Comparison of ENCODE assay signal across 11 cellular contexts in genomic region chr5:23012842-23013241, GRCh38.
A peak's percentile ranks its signal among the peaks of the same experiment; 100 is the strongest.
DNase-seq lines count a peak whose midpoint lies in the region; ATAC-seq and TF ChIP-seq lines count a peak whose summit lies in the region.
"Had no signal": no experiment of that assay in that cellular context is flagged by ENCODE, and none has a peak within 500 bp of the region (broad histone marks: within the 10 kb centered on the region; RNA-seq: fewer than 3 reads in every experiment).

No MANE protein-coding gene starts in this region.

- no peaks in the 10 kb centered on the region for H4K20me1 ChIP-seq in OCI-LY7 (ENCODE audit: insufficient read depth, low read length)
- H4K20me1 ChIP-seq in fibroblast of lung (ENCODE audit: control insufficient read depth, extremely low read depth, insufficient read depth, low read length): no peaks in the 10 kb centered on the region

- peak overlapping the region; percentile 47; the same call in 1 of the 2 replicates for H3K4me2 ChIP-seq in OCI-LY7 (ENCODE audit: low read length)
- no peak overlapping the region for H3K4me2 ChIP-seq in fibroblast of lung (ENCODE audit: extremely low read depth, insufficient read depth, low read length)

- H3K4me3 ChIP-seq in ACC112 (ENCODE audit: low read depth, low read length) (peak overlapping the region; percentile 88), OCI-LY7 (ENCODE audit: low read depth, low read length, poor library complexity, severe bottlenecking) (peak overlapping the region; percentile 45), fibroblast of lung (replicated peaks in 1 of 4; ENCODE audit: control extremely low read depth in 1 of 4, insufficient read depth in 1 of 4, low read depth in 3 of 4, low read length in 4 of 4) (peak overlapping the region in 3 of 4 experiments; percentile 14 to 76 (median 42)), SJCRH30 (no peak overlapping the region)

- BruUV-seq in OCI-LY7 (replicated peaks; lab: Mats Ljungman, UMichigan): no TSS peak

- CTCF ChIA-PET in OCI-LY7 (lab: Charles Lee; ENCODE audit: unreplicated experiment): no interaction called here

- H3K9me3 ChIP-seq in OCI-LY7 (ENCODE audit: low read length) (no peaks in the 10 kb centered on the region), fibroblast of lung (ENCODE audit: control insufficient read depth, insufficient read depth, low read depth, low read length) (no peaks in the 10 kb centered on the region), SJCRH30 (replicated peaks) (no peaks in the 10 kb centered on the region)

- no peaks in the 10 kb centered on the region; the same call in 1 of the 2 replicates for H3K27me3 ChIP-seq in ACC112 (ENCODE audit: insufficient read depth, low read length)
- H3K27me3 ChIP-seq in fibroblast of lung (ENCODE audit: control insufficient read depth, insufficient read depth, low read length): no peaks in the 10 kb centered on the region
- H3K27me3 ChIP-seq in SJCRH30: no peaks in the 10 kb centered on the region

- H3K4me1 ChIP-seq in ACC112 (ENCODE audit: control insufficient read depth, insufficient read depth, low read length, unreplicated experiment): no peaks in the 10 kb centered on the region
- H3K4me1 ChIP-seq in OCI-LY7 (ENCODE audit: insufficient read depth, low read length, poor library complexity, severe bottlenecking): no peaks in the 10 kb centered on the region
- H3K4me1 ChIP-seq in fibroblast of lung (ENCODE audit: control insufficient read depth, extremely low read depth, insufficient read depth, low read length): no peaks in the 10 kb centered on the region
- no peaks in the 10 kb centered on the region for H3K4me1 ChIP-seq in SJCRH30

- H3K79me2 ChIP-seq in ACC112 (ENCODE audit: control insufficient read depth, insufficient read depth, low read length, unreplicated experiment): no peaks in the 10 kb centered on the region
- no peaks in the 10 kb centered on the region for H3K79me2 ChIP-seq in OCI-LY7 (ENCODE audit: insufficient read depth, low read depth, low read length)
- H3K79me2 ChIP-seq in fibroblast of lung (ENCODE audit: control insufficient read depth, insufficient read depth, low read length): no peaks in the 10 kb centered on the region

- H2AFZ ChIP-seq in ACC112 (ENCODE audit: low read length, unreplicated experiment) (peak overlapping the region; percentile 95), OCI-LY7 (ENCODE audit: low read length) (peak overlapping the region; percentile 61; the same call in 1 of the 2 replicates), fibroblast of lung (ENCODE audit: low read length) (no peak overlapping the region)

- no peak for DNase-seq in OCI-LY7 (ENCODE audit: low spot score)
- DNase-seq in fibroblast of lung (ENCODE audit: low read depth in 2 of 2): no peak
- no peak for DNase-seq in hepatic stellate cell (ENCODE audit: low spot score)
- no peak for DNase-seq in NCI-H82 treated with DMSO at 0.1 percent for 48 hours (lab: John Stamatoyannopoulos, UW; ENCODE audit: unreplicated experiment)
- DNase-seq in SJCRH30: no peak
- DNase-seq: cortex of kidney; stimulated activated CD4-positive, alpha-beta T cell treated with anti-CD3 and anti-CD28 coated beads, Interleukin-2, amount 100 ng/mL, for 24 hours; T1000 had no signal

- H3K9me2 ChIP-seq in OCI-LY7 (ENCODE audit: insufficient read depth, low read length): no peaks in the 10 kb centered on the region

- intact Hi-C loops in OCI-LY7 (cut with micrococcal nuclease; ENCODE audit: unreplicated experiment): no loop called here

- peak; percentile 69 for ATAC-seq in GM19397 (IDR thresholded peaks at IDR 0.05; ENCODE audit: unreplicated experiment)
- no peak for ATAC-seq in GM19023 (IDR thresholded peaks at IDR 0.05; ENCODE audit: unreplicated experiment)

- TF ChIP-seq CTCF in OCI-LY7 (conservative IDR thresholded peaks at IDR 0.05; ENCODE audit: low read length): no peak
- TF ChIP-seq CTCF in fibroblast of lung (conservative IDR thresholded peaks at IDR 0.05 in 1 of 2, IDR thresholded peaks at IDR 0.05 in 1 of 2; ENCODE audit: low read depth in 1 of 2, low read length in 2 of 2): no peak

- H3K36me3 ChIP-seq in ACC112 (ENCODE audit: insufficient read depth, low read length): no peaks in the 10 kb centered on the region
- no peaks in the 10 kb centered on the region for H3K36me3 ChIP-seq in OCI-LY7 (ENCODE audit: insufficient read depth, low read length)
- no peaks in the 10 kb centered on the region for H3K36me3 ChIP-seq in fibroblast of lung (ENCODE audit: control insufficient read depth, insufficient read depth, low read length)
- no peaks in the 10 kb centered on the region for H3K36me3 ChIP-seq in SJCRH30

- H3K27ac ChIP-seq in ACC112 (ENCODE audit: low read depth, low read length) (no peak overlapping the region), OCI-LY7 (ENCODE audit: low read depth, low read length, poor library complexity, severe bottlenecking) (no peak overlapping the region), fibroblast of lung (ENCODE audit: insufficient read depth, low read length) (no peak overlapping the region), SJCRH30 (no peak overlapping the region)

- POLR2A ChIA-PET in OCI-LY7 (lab: Charles Lee): interaction anchor here (0.6 kb wide), 1 partner anchor 173 kb away, joined by 4 read pairs; no protein-coding TSS in a partner anchor

- H3K9ac ChIP-seq in fibroblast of lung (ENCODE audit: insufficient read depth, low read length): no peak overlapping the region
